Comparison of ENCODE assay signal across 1 cellular context in the genomic region with DNA sequence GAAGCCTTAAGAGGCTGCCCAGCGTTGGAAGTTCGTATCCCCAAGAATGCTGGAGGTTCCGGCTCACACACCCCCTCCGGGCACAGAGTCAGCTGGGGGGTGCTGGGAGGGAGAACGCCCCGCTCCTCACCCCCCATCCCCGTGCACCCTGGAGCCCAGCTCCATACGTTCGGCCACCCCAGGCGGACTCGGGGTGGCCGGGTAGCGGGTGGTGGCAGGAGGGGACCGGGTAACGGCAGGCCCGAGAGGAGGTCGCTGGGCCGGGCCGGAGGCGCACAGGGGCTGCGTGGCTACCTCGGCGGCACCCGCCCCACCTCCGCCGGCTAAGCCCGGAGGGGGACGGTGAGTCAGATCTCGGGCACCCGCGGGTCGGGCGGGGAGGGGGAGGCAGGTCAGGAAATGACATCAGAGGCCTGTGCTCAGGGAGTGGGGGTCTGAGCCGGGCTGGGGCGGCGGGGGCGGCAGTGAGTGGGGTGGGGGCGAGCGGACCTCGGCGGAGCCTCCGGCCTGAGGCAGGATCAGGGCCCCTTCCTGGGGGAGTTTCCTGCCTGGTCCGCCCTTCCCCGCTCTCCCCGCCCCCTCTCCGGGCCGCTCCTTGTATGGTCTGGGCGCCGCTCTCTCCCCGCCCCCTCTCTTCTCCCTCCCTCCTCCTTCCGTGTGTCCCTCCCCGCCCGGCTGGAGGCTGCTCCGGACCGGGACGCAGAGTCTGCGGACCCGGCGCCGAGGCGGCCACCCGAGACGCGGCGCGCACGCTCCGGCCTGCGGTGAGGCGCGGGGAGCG.
TF ChIP-seq lines count a peak whose summit lies in the region.

A gene with protein sequence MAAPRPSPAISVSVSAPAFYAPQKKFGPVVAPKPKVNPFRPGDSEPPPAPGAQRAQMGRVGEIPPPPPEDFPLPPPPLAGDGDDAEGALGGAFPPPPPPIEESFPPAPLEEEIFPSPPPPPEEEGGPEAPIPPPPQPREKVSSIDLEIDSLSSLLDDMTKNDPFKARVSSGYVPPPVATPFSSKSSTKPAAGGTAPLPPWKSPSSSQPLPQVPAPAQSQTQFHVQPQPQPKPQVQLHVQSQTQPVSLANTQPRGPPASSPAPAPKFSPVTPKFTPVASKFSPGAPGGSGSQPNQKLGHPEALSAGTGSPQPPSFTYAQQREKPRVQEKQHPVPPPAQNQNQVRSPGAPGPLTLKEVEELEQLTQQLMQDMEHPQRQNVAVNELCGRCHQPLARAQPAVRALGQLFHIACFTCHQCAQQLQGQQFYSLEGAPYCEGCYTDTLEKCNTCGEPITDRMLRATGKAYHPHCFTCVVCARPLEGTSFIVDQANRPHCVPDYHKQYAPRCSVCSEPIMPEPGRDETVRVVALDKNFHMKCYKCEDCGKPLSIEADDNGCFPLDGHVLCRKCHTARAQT (plus strand): TSS at position 700 of the 781 bp plus-strand sequence. CDS start 227 bp downstream, outside the sequence.

TF ChIP-seq in H1, 55 proteins besides CTCF, POLR2A, EP300 and RAD21:
- TF ChIP-seq POLR2AphosphoS5 (IDR thresholded peaks at IDR 0.05; ENCODE audit: low read depth, low read length) (peak; percentile 39; the same call in 1 of the 2 replicates), ATF2 (IDR thresholded peaks at IDR 0.05; ENCODE audit: low read length) (peak; percentile 73; the same call in 1 of the 2 replicates), SP1 (IDR thresholded peaks at IDR 0.05; ENCODE audit: low read depth, low read length) (0 out of 2 replicates have a peak, but pooled peaks have one; percentile 12), CHD2 (IDR thresholded peaks at IDR 0.05; ENCODE audit: low read length) (peak; percentile 24; the same call in 1 of the 2 replicates), TAF1 (IDR thresholded peaks at IDR 0.05; ENCODE audit: low read depth, low read length) (peak; percentile 63; the same call in 1 of the 2 replicates), SIN3A (conservative IDR thresholded peaks at IDR 0.05 in 1 of 2, IDR thresholded peaks at IDR 0.05 in 1 of 2; ENCODE audit: low read depth in 1 of 2, low read length in 2 of 2) (peak in 1 of 2 experiments; percentile 49; a peak in 1 of 4 replicates), BCL11A (IDR thresholded peaks at IDR 0.05; ENCODE audit: low read depth in 2 of 2, low read length in 2 of 2) (no peak), KDM4A (IDR thresholded peaks at IDR 0.05; ENCODE audit: low read depth, low read length, severe bottlenecking) (peak; percentile 74), SRF (IDR thresholded peaks at IDR 0.05; ENCODE audit: low read depth, low read length) (peak; percentile 93), FOSL1 (IDR thresholded peaks at IDR 0.05; ENCODE audit: insufficient read depth, low read depth, low read length) (no peak), GABPA (IDR thresholded peaks at IDR 0.05; ENCODE audit: borderline replicate concordance, insufficient read depth, low read length) (no peak), KDM5A (IDR thresholded peaks at IDR 0.05; ENCODE audit: low read length) (no peak), TBP (IDR thresholded peaks at IDR 0.05; ENCODE audit: low read depth, low read length) (peak; percentile 64; the same call in 1 of the 2 replicates), CREB1 (IDR thresholded peaks at IDR 0.05) (peak; percentile 53), TAF7 (optimal IDR thresholded peaks at IDR 0.05; ENCODE audit: borderline replicate concordance, low read depth, low read length) (peak; percentile 88), PHF8 (conservative IDR thresholded peaks at IDR 0.05; ENCODE audit: low read depth, low read length) (peak; percentile 81), RXRA (IDR thresholded peaks at IDR 0.05; ENCODE audit: insufficient read depth, low read depth, low read length) (0 out of 2 replicates have a peak, but pooled peaks have one; percentile 32), ASH2L (IDR thresholded peaks at IDR 0.05; ENCODE audit: low read length) (peak; percentile 78), JUND (IDR thresholded peaks at IDR 0.05; ENCODE audit: low read length) (peak; percentile 76; the same call in 1 of the 2 replicates), EGR1 (IDR thresholded peaks at IDR 0.05; ENCODE audit: borderline replicate concordance, low read depth, low read length) (peak; percentile 73; the same call in 1 of the 2 replicates)
- TF ChIP-seq, protein P1, sequence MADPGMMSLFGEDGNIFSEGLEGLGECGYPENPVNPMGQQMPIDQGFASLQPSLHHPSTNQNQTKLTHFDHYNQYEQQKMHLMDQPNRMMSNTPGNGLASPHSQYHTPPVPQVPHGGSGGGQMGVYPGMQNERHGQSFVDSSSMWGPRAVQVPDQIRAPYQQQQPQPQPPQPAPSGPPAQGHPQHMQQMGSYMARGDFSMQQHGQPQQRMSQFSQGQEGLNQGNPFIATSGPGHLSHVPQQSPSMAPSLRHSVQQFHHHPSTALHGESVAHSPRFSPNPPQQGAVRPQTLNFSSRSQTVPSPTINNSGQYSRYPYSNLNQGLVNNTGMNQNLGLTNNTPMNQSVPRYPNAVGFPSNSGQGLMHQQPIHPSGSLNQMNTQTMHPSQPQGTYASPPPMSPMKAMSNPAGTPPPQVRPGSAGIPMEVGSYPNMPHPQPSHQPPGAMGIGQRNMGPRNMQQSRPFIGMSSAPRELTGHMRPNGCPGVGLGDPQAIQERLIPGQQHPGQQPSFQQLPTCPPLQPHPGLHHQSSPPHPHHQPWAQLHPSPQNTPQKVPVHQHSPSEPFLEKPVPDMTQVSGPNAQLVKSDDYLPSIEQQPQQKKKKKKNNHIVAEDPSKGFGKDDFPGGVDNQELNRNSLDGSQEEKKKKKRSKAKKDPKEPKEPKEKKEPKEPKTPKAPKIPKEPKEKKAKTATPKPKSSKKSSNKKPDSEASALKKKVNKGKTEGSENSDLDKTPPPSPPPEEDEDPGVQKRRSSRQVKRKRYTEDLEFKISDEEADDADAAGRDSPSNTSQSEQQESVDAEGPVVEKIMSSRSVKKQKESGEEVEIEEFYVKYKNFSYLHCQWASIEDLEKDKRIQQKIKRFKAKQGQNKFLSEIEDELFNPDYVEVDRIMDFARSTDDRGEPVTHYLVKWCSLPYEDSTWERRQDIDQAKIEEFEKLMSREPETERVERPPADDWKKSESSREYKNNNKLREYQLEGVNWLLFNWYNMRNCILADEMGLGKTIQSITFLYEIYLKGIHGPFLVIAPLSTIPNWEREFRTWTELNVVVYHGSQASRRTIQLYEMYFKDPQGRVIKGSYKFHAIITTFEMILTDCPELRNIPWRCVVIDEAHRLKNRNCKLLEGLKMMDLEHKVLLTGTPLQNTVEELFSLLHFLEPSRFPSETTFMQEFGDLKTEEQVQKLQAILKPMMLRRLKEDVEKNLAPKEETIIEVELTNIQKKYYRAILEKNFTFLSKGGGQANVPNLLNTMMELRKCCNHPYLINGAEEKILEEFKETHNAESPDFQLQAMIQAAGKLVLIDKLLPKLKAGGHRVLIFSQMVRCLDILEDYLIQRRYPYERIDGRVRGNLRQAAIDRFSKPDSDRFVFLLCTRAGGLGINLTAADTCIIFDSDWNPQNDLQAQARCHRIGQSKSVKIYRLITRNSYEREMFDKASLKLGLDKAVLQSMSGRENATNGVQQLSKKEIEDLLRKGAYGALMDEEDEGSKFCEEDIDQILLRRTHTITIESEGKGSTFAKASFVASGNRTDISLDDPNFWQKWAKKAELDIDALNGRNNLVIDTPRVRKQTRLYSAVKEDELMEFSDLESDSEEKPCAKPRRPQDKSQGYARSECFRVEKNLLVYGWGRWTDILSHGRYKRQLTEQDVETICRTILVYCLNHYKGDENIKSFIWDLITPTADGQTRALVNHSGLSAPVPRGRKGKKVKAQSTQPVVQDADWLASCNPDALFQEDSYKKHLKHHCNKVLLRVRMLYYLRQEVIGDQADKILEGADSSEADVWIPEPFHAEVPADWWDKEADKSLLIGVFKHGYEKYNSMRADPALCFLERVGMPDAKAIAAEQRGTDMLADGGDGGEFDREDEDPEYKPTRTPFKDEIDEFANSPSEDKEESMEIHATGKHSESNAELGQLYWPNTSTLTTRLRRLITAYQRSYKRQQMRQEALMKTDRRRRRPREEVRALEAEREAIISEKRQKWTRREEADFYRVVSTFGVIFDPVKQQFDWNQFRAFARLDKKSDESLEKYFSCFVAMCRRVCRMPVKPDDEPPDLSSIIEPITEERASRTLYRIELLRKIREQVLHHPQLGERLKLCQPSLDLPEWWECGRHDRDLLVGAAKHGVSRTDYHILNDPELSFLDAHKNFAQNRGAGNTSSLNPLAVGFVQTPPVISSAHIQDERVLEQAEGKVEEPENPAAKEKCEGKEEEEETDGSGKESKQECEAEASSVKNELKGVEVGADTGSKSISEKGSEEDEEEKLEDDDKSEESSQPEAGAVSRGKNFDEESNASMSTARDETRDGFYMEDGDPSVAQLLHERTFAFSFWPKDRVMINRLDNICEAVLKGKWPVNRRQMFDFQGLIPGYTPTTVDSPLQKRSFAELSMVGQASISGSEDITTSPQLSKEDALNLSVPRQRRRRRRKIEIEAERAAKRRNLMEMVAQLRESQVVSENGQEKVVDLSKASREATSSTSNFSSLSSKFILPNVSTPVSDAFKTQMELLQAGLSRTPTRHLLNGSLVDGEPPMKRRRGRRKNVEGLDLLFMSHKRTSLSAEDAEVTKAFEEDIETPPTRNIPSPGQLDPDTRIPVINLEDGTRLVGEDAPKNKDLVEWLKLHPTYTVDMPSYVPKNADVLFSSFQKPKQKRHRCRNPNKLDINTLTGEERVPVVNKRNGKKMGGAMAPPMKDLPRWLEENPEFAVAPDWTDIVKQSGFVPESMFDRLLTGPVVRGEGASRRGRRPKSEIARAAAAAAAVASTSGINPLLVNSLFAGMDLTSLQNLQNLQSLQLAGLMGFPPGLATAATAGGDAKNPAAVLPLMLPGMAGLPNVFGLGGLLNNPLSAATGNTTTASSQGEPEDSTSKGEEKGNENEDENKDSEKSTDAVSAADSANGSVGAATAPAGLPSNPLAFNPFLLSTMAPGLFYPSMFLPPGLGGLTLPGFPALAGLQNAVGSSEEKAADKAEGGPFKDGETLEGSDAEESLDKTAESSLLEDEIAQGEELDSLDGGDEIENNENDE (IDR thresholded peaks at IDR 0.05; ENCODE audit: insufficient replicate concordance, low read length): no peak
TF ChIP-seq in H1: peak in this region for 16.
